14 cellular contexts compared by ENCODE assay signal in genomic region chr4:1691737-1692373, GRCh38.
"Had no signal": no experiment of that assay in that cellular context is flagged by ENCODE, and none has a peak within 500 bp of the region (broad histone marks: within the 10 kb centered on the region; RNA-seq: fewer than 3 reads in every experiment).

No MANE protein-coding gene starts in this region.

- H3K4me3 Mint-ChIP-seq: activated naive CD8-positive, alpha-beta T cell; naive thymus-derived CD4-positive, alpha-beta T cell; neural progenitor cell; T-helper 2 cell treated with Interferon-gamma antibody and Interleukin-4, amounts not matched to agents 5 μg/mL and 100 μg/mL, for 36 hours had no signal

- DNase-seq: activated CD4-positive, alpha-beta T cell treated with anti-CD3 and anti-CD28 coated beads, Interleukin-2, amount 50 U/mL, for 48 hours; dermis blood vessel endothelial cell; effector memory CD4-positive, alpha-beta T cell; mesendoderm; naive thymus-derived CD4-positive, alpha-beta T cell; psoas muscle; right cardiac atrium; stimulated activated naive CD8-positive, alpha-beta T cell treated with anti-CD3 and anti-CD28 coated beads, Interleukin-15, Interleukin-2, amounts not matched to agents 100 U/mL and 50 U/mL, for 24 hours; substantia nigra; tibial artery had no signal

- H3K9me3 Mint-ChIP-seq: naive thymus-derived CD4-positive, alpha-beta T cell; neural progenitor cell; T-helper 2 cell treated with Interferon-gamma antibody and Interleukin-4, amounts not matched to agents 5 μg/mL and 100 μg/mL, for 36 hours had no signal

- H3K4me1 ChIP-seq: neural progenitor cell, tibial artery had no signal

- H3K27ac Mint-ChIP-seq: activated naive CD8-positive, alpha-beta T cell; naive thymus-derived CD4-positive, alpha-beta T cell; neural progenitor cell; T-helper 2 cell treated with Interferon-gamma antibody and Interleukin-4, amounts not matched to agents 5 μg/mL and 100 μg/mL, for 36 hours had no signal

- H3K27me3 Mint-ChIP-seq: activated naive CD8-positive, alpha-beta T cell; naive thymus-derived CD4-positive, alpha-beta T cell had no signal

- H3K27ac ChIP-seq: neural progenitor cell, psoas muscle, skin epidermis, tibial artery had no signal

- H3K9me3 ChIP-seq: psoas muscle, tibial artery had no signal

- H3K27me3 ChIP-seq: neural progenitor cell, tibial artery had no signal

- H3K4me1 Mint-ChIP-seq: neural progenitor cell had no signal

- ATAC-seq: naive thymus-derived CD4-positive, alpha-beta T cell; psoas muscle; right cardiac atrium; stimulated activated naive CD8-positive, alpha-beta T cell treated with anti-CD3 and anti-CD28 coated beads, Interleukin-15, Interleukin-2, amounts not matched to agents 100 U/mL and 50 U/mL, for 24 hours had no signal

- H3K9ac ChIP-seq: neural progenitor cell had no signal

- H3K4me3 ChIP-seq: neural progenitor cell, psoas muscle, skin epidermis, tibial artery had no signal
